Comparison of ENCODE assay signal across 2 cellular contexts in the genomic region with DNA sequence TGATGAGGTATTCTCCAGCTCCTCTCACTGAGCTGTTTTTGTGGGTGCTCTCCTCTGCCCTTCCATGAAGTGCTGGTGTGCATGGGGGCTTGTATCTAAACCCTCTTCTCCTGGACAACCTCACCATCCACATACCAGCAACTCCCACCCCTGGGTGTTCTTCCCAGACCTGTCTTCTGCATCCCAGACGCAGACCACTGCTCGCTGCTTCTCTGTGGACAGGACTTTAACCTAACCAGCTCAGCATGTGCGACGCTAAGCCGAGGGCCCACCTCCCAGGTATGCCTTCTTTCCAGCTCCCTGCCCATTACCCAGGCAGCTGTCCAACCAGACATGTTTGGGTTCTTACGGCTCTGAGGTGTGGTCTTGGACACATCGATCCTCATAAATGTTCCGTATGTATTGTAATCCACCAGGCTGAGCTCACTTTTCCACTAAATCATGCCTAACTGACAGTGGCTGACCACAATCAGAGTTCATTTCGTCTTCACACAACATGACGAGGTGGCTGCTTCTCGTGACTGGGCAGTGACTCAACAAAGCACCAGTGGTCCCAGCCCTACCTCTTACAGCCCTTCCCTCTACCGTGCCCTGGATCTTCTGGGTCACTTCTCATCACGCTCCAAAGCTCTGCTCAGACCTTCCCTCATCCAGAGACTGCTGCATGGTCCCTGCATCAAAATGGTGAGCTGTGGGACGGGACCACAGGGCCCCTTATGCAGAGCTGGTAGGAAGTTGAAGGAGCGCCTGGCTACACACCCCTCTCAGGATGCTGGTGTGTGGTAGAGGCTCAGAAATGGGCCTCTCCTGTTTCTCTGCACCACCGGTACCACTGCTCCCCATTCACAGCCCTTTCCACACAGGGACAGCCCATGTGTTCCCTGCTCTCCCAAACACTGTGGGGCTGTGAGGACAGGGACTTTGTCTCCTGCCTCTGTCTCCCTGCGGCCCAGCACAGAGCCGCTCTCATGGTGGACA.
TF ChIP-seq lines count a peak whose summit lies in the region.

No MANE protein-coding gene starts in this region.

TF ChIP-seq in HCT116, 20 proteins besides CTCF, POLR2A, EP300 and RAD21:
- TF ChIP-seq ATF3 (IDR thresholded peaks at IDR 0.05) (no peak), ZNF274 (IDR thresholded peaks at IDR 0.05; ENCODE audit: low read depth, low read length) (no peak), CEBPB (IDR thresholded peaks at IDR 0.05; ENCODE audit: low read depth) (no peak), POLR2AphosphoS5 (IDR thresholded peaks at IDR 0.05; ENCODE audit: low read depth, low read length) (no peak)

TF ChIP-seq in SK-N-SH, 30 proteins besides CTCF, POLR2A, EP300 and RAD21:
- TF ChIP-seq PBX3 (IDR thresholded peaks at IDR 0.05) (peak; percentile 72), YY1 (IDR thresholded peaks at IDR 0.05; ENCODE audit: low read depth) (no peak)
